ENCODE assay signal across 7 cellular contexts in genomic region chr1:183609313-183609712, GRCh38. TPM values are rescaled to one million over a fixed set of nuclear protein-coding genes. Genes with fewer than 3 reads are reported as not detected.
DNase-seq lines count a peak whose midpoint lies in the region; ATAC-seq and TF ChIP-seq lines count a peak whose summit lies in the region.

No MANE protein-coding gene starts in this region.

- H3K36me3 ChIP-seq in colonic mucosa (no peaks in the 10 kb centered on the region), mesenchymal stem cell (ENCODE audit: control insufficient read depth in 1 of 2, insufficient read depth in 2 of 2, low read depth in 1 of 2, low read length in 2 of 2) (no peaks in the 10 kb centered on the region)

- intact Hi-C loops in colonic mucosa (cut with DNase I): no loop called here

- H3K9me3 ChIP-seq in colonic mucosa (no peaks in the 10 kb centered on the region), mesenchymal stem cell (ENCODE audit: control insufficient read depth, low read length) (no peaks in the 10 kb centered on the region)

- no peak overlapping the region for H3K4me2 ChIP-seq in mesenchymal stem cell (ENCODE audit: low read length, poor library complexity, severe bottlenecking)

- H2BK12ac ChIP-seq in mesenchymal stem cell (ENCODE audit: low read length in 2 of 2): no peak overlapping the region

- H3K79me1 ChIP-seq in mesenchymal stem cell (replicated peaks; ENCODE audit: low read length, poor library complexity, severe bottlenecking): no peaks in the 10 kb centered on the region

- peak; percentile 17 for DNase-seq in NCI-H82 treated with DMSO at 0.1 percent for 48 hours (lab: John Stamatoyannopoulos, UW; ENCODE audit: unreplicated experiment)
- DNase-seq in colonic mucosa: peak; percentile 60
- peak; percentile 73 for DNase-seq in mesenchymal stem cell
- DNase-seq in NCI-H128 (lab: John Stamatoyannopoulos, UW; ENCODE audit: unreplicated experiment): no peak
- DNase-seq in foreskin melanocyte: no peak

- peak; percentile 62 for ATAC-seq in HG02642 (IDR thresholded peaks at IDR 0.05; ENCODE audit: poor library complexity, unreplicated experiment)

- H3K4ac ChIP-seq in mesenchymal stem cell (ENCODE audit: low read depth in 1 of 2, low read length in 2 of 2): no peak overlapping the region

- no peak overlapping the region for H2AK5ac ChIP-seq in mesenchymal stem cell (ENCODE audit: low read length, severe bottlenecking)

- WGBS in mesenchymal stem cell: 42% methylated on average over 3 of the region's 5 CpGs

- TF ChIP-seq CTCF in GM12872 (IDR thresholded peaks at IDR 0.05; ENCODE audit: insufficient read depth, low read depth, low read length) (peak; percentile 75), colonic mucosa (IDR thresholded peaks at IDR 0.05) (peak; percentile 36)

- H4K8ac ChIP-seq in mesenchymal stem cell (ENCODE audit: low read length): no peak overlapping the region

- no peak overlapping the region for H3K14ac ChIP-seq in mesenchymal stem cell (ENCODE audit: low read length in 2 of 2)

- H2BK5ac ChIP-seq in mesenchymal stem cell (ENCODE audit: low read depth, low read length, poor library complexity, severe bottlenecking): no peak overlapping the region

- H3K27ac ChIP-seq in colonic mucosa (peak overlapping the region; percentile 27), mesenchymal stem cell (ENCODE audit: low read length, poor library complexity, severe bottlenecking) (no peak overlapping the region)

- H3K9ac ChIP-seq in colonic mucosa (ENCODE audit: low read depth in 2 of 2, low read length in 2 of 2): peak overlapping the region in 1 of 2 donors; percentile 36
- H3K9ac ChIP-seq in mesenchymal stem cell (ENCODE audit: low read length): peak overlapping the region; percentile 85

- no peak overlapping the region for H2BK15ac ChIP-seq in mesenchymal stem cell (ENCODE audit: low read depth, poor library complexity, severe bottlenecking)

- no peak overlapping the region for H4K91ac ChIP-seq in mesenchymal stem cell (ENCODE audit: low read length)

- H3K23ac ChIP-seq in mesenchymal stem cell (ENCODE audit: low read length in 2 of 2): no peak overlapping the region

- H3K4me1 ChIP-seq in colonic mucosa (no peaks in the 10 kb centered on the region), mesenchymal stem cell (ENCODE audit: control insufficient read depth, insufficient read depth, low read depth, low read length) (peaks cover 7% of the 10 kb centered on the region)

- H3K4me3 ChIP-seq in colonic mucosa: no peak overlapping the region
- peak overlapping the region in 1 of 2 experiments; percentile 6 for H3K4me3 ChIP-seq in mesenchymal stem cell (ENCODE audit: insufficient read depth in 1 of 2, low read depth in 1 of 2, low read length in 2 of 2)

- no peak overlapping the region for H2AFZ ChIP-seq in mesenchymal stem cell (ENCODE audit: low read depth, low read length)

- H3K27me3 ChIP-seq in colonic mucosa (no peaks in the 10 kb centered on the region), mesenchymal stem cell (ENCODE audit: control insufficient read depth in 1 of 2, insufficient read depth in 1 of 2, low read length in 2 of 2) (no peaks in the 10 kb centered on the region)

- no peak overlapping the region for H3K18ac ChIP-seq in mesenchymal stem cell (ENCODE audit: low read depth in 1 of 2, low read length in 2 of 2)

- no peak overlapping the region for H2BK120ac ChIP-seq in mesenchymal stem cell (ENCODE audit: low read depth, low read length)

RNA-seq across cellular contexts. Expression of gene NCF2, which starts 19.1 kb away (rescaled TPM):
- total RNA-seq in colonic mucosa: 1 to 10 TPM; 2.5 to 9.1 TPM
- polyA plus RNA-seq in mesenchymal stem cell (2013, experiment 1 of 2): 0.08 TPM
- polyA plus RNA-seq in mesenchymal stem cell (2013, experiment 2 of 2): 0.04 TPM

RNA-seq across cellular contexts. Expression of gene ARPC5, which starts 26.3 kb away (rescaled TPM):
- total RNA-seq in colonic mucosa: 100 to 1,000 TPM; 147 to 189 TPM
- polyA plus RNA-seq in mesenchymal stem cell (2013, experiment 1 of 2): 136 TPM
- 141 TPM for polyA plus RNA-seq in mesenchymal stem cell (2013, experiment 2 of 2)

RNA-seq across cellular contexts. Expression of gene APOBEC4, which starts 43.8 kb away (rescaled TPM):
- not detected for total RNA-seq in colonic mucosa
- not detected for polyA plus RNA-seq in mesenchymal stem cell (2013, experiment 1 of 2)
- not detected for polyA plus RNA-seq in mesenchymal stem cell (2013, experiment 2 of 2)

Comparison
In these comparisons a context has a peak if more than half of its experiments do, and no peak if none do; other contexts are left out.
1. DNase-seq: peak in NCI-H82 treated with DMSO at 0.1 percent for 48 hours (single experiment), colonic mucosa (single experiment) and mesenchymal stem cell (single experiment); none in NCI-H128 (single experiment) and foreskin melanocyte (single experiment).